8 cellular contexts compared by ENCODE assay signal in genomic region chr14:87992349-87992719, GRCh38. TPM values are rescaled to one million over a fixed set of nuclear protein-coding genes. Genes with fewer than 3 reads are reported as not detected.
A peak's percentile ranks its signal among the peaks of the same experiment; 100 is the strongest.
DNase-seq lines count a peak whose midpoint lies in the region; ATAC-seq, FAIRE-seq and TF ChIP-seq lines count a peak whose summit lies in the region.

No MANE protein-coding gene starts in this region.

- no peaks in the 10 kb centered on the region for H3K9me3 ChIP-seq in breast epithelium
- no peaks in the 10 kb centered on the region for H3K9me3 ChIP-seq in right lobe of liver
- no peaks in the 10 kb centered on the region for H3K9me3 ChIP-seq in testis

- H3K4me3 ChIP-seq in breast epithelium (peak overlapping the region; percentile 78 to 89 (median 85)), right lobe of liver (peak overlapping the region; percentile 71 to 74 (median 73)), testis (peak overlapping the region; percentile 78 to 85)

- peak; percentile 2 for DNase-seq in HTR-8/SVneo (ENCODE audit: insufficient read length, low spot score)
- no peak for DNase-seq in breast epithelium (ENCODE audit: low spot score in 2 of 2)
- DNase-seq in right lobe of liver: peak in 1 of 3 donors; percentile 48
- no peak for DNase-seq in testis
- DNase-seq in effector CD8-positive, alpha-beta T cell (lab: John Stamatoyannopoulos, UW): no peak

- no peak for FAIRE-seq in HTR-8/SVneo (lab: Jason Lieb, UNC)

- H3K36me3 ChIP-seq in breast epithelium (no peaks in the 10 kb centered on the region), right lobe of liver (no peaks in the 10 kb centered on the region), testis (ENCODE audit: low read depth, missing control alignments) (no peaks in the 10 kb centered on the region)

- no peaks in the 10 kb centered on the region for H3K27me3 ChIP-seq in breast epithelium
- H3K27me3 ChIP-seq in right lobe of liver: no peaks in the 10 kb centered on the region
- no peaks in the 10 kb centered on the region for H3K27me3 ChIP-seq in testis

- H3K27ac ChIP-seq in breast epithelium (peak overlapping the region; percentile 95 to 97), right lobe of liver (peak overlapping the region; percentile 70 to 92 (median 78)), testis (peak overlapping the region; percentile 93 to 98)

- 25% methylated on average over 12 of the region's 20 CpGs for WGBS in right lobe of liver (ENCODE audit: insufficient coverage, low coverage, low lambda C conversion rate, missing lambda C conversion rate)
- 2 to 3% methylated on average over 18 to 20 of the region's 20 CpGs for WGBS in testis, 2 donors

- H3K4me1 ChIP-seq in breast epithelium (no peaks in the 10 kb centered on the region), right lobe of liver (peaks cover 0 to 15% (median 3%) of the 10 kb centered on the region in 4 donors), testis (peaks cover 51% of the 10 kb centered on the region)

- peak; percentile 9 for ATAC-seq in GM18511 (IDR thresholded peaks at IDR 0.05; ENCODE audit: unreplicated experiment)
- ATAC-seq in right lobe of liver: peak in 3 of 4 donors; percentile 16 to 45 (median 34)
- ATAC-seq in HG02840 (IDR thresholded peaks at IDR 0.05; ENCODE audit: low FRiP score, unreplicated experiment): no peak
- ATAC-seq in HG03378 (IDR thresholded peaks at IDR 0.05; ENCODE audit: unreplicated experiment): no peak

- intact Hi-C loops in breast epithelium (cut with DNase I; ENCODE audit: low total_unique reads): no loop called here
- intact Hi-C loops in right lobe of liver (cut with DNase I): no loop called here
- intact Hi-C loops in testis (cut with DNase I; ENCODE audit: low total_unique reads): no loop called here

- TF ChIP-seq CTCF in breast epithelium (IDR thresholded peaks at IDR 0.05) (no peak), right lobe of liver (IDR thresholded peaks at IDR 0.05) (no peak), testis (IDR thresholded peaks at IDR 0.05) (no peak)

- TF ChIP-seq POLR2A in breast epithelium (IDR thresholded peaks at IDR 0.05) (no peak), right lobe of liver (IDR thresholded peaks at IDR 0.05) (no peak), testis (IDR thresholded peaks at IDR 0.05) (no peak)

RNA-seq across cellular contexts. Expression of gene GALC, which starts 0.6 kb away (rescaled TPM):
- total RNA-seq in breast epithelium: 10 to 100 TPM; 30.8 to 39.8 (median 37.3) TPM
- total RNA-seq in right lobe of liver: 10 to 100 TPM in 3 of 6 experiments, 1 to 10 TPM in 3; 8.3 to 23.5 (median 10.3) TPM
- 100 to 1,000 TPM in 1 of 2 donors, 10 to 100 TPM in 1; 79.6 to 100 TPM for total RNA-seq in testis
- 50.7 TPM for polyA plus RNA-seq in testis (ENCODE audit: insufficient read depth, low read depth, low replicate concordance)

RNA-seq across cellular contexts. Expression of gene GPR65, which starts 12.6 kb away (rescaled TPM):
- 1 to 10 TPM; 1.0 to 2.3 (median 1.1) TPM for total RNA-seq in breast epithelium
- 1 to 10 TPM; 1.0 to 2.7 (median 1.2) TPM for total RNA-seq in right lobe of liver
- under 1 TPM; 0.08 to 0.31 TPM for total RNA-seq in testis
- 0.96 TPM for polyA plus RNA-seq in testis (ENCODE audit: insufficient read depth, low read depth, low replicate concordance)

Comparison
In these comparisons a context has a peak if more than half of its experiments do, and no peak if none do; other contexts are left out.
1. ATAC-seq: peak in GM18511 (single experiment) and right lobe of liver (3 of 4); none in HG02840 (single experiment) and HG03378 (single experiment).
2. Peak in every context shown above with its lines, with median percentiles within 50 percentile points of each other: H3K27ac ChIP-seq and H3K4me3 ChIP-seq.